Comparison of ENCODE assay signal across 1 cellular context in the genomic region with DNA sequence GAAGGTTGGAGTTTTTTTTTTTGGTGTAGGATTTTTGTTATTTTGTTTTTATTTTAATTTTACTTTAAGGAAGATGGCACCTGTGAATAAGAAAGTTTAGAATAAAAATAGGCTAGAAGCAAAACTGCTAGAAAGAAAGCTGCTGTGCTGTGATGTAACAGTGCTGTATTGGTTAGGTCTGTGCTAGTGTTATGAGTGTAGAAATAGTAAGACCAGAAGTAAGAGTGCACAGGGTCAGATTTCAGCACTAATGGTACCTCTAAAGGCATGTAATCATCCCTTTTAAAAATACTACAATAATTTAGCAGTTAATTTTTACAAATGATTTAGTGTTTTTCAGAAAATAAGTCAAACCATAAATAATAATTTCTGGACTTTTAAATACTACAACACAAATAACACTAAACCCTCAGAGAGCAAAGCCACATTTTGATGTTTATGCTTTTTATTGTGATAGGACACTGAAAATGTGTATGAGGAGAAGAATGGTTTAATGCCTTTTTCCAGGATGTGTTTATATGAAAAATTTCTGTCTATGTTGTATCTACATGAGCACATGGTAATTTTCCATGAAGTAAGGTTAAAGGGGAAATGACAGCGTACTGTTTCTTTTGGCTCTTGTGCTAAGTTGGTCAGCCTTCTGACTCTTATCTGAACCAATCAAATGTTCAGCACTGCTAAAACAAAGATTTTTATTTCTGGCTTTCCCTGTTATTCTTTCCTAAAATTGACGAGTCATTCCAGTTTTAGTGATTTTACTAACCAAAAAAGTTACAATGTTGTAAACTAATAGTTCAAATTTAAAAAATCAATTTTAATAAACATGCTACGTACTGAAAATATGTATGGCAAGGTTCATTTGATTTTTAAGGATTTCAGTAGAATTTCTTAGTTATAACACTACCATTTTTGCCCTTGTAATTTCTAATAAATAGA.
TF ChIP-seq lines count a peak whose summit lies in the region.

No MANE protein-coding gene starts in this region.

TF ChIP-seq in K562, 482 proteins besides CTCF, POLR2A, EP300 and RAD21 (continues in another document):
- no peak for TF ChIP-seq ZNF668 (CRISPR knock-in tag; IDR thresholded peaks at IDR 0.05)
- TF ChIP-seq SRSF7 (optimal IDR thresholded peaks at IDR 0.05; ENCODE audit: low read depth, low read length), result no peak
- TF ChIP-seq NUFIP1 (IDR thresholded peaks at IDR 0.05; ENCODE audit: partially characterized antibody), result no peak
- TF ChIP-seq SRSF3 (IDR thresholded peaks at IDR 0.05; ENCODE audit: insufficient read depth, low read length), result no peak
- no peak for TF ChIP-seq ZBTB17 (CRISPR knock-in tag; IDR thresholded peaks at IDR 0.05)
- TF ChIP-seq MCM7 (IDR thresholded peaks at IDR 0.05), result no peak
- TF ChIP-seq NR2C1 (IDR thresholded peaks at IDR 0.05), result peak; percentile 70
- peak; percentile 69 for TF ChIP-seq NR2C1 (tag; IDR thresholded peaks at IDR 0.05)
- no peak for TF ChIP-seq ZNF146 (CRISPR knock-in tag; IDR thresholded peaks at IDR 0.05; ENCODE audit: unreplicated experiment)
- no peak for TF ChIP-seq ILF3 (IDR thresholded peaks at IDR 0.05; ENCODE audit: borderline replicate concordance)
- TF ChIP-seq HMGXB4 (CRISPR knock-in tag; IDR thresholded peaks at IDR 0.05), result no peak
- no peak for TF ChIP-seq NFIX (CRISPR knock-in tag; IDR thresholded peaks at IDR 0.05; ENCODE audit: low read depth)
- no peak for TF ChIP-seq ZNF165 (CRISPR knock-in tag; IDR thresholded peaks at IDR 0.05; ENCODE audit: borderline replicate concordance)
- TF ChIP-seq ETS2 (tag; IDR thresholded peaks at IDR 0.05; ENCODE audit: borderline replicate concordance, poor library complexity, severe bottlenecking), result no peak
- no peak for TF ChIP-seq CREM (IDR thresholded peaks at IDR 0.05; ENCODE audit: low read depth)
- no peak for TF ChIP-seq TARDBP (IDR thresholded peaks at IDR 0.05)
- TF ChIP-seq PURB (CRISPR knock-in tag; IDR thresholded peaks at IDR 0.05; ENCODE audit: low read depth), result no peak
- TF ChIP-seq FUS (optimal IDR thresholded peaks at IDR 0.05; ENCODE audit: low read depth, low read length), result no peak
- no peak for TF ChIP-seq KLF10 (CRISPR knock-in tag; IDR thresholded peaks at IDR 0.05)
- no peak for TF ChIP-seq TCF3 (CRISPR knock-in tag; IDR thresholded peaks at IDR 0.05)
- no peak for TF ChIP-seq HBP1 (CRISPR knock-in tag; IDR thresholded peaks at IDR 0.05)
- TF ChIP-seq ID3 (CRISPR knock-in tag; IDR thresholded peaks at IDR 0.05), result no peak
- no peak for TF ChIP-seq ID3 (tag; IDR thresholded peaks at IDR 0.05)
- no peak for TF ChIP-seq ARID2 (IDR thresholded peaks at IDR 0.05)
- no peak for TF ChIP-seq FOXJ3 (CRISPR knock-in tag; IDR thresholded peaks at IDR 0.05)
- TF ChIP-seq, protein P1, sequence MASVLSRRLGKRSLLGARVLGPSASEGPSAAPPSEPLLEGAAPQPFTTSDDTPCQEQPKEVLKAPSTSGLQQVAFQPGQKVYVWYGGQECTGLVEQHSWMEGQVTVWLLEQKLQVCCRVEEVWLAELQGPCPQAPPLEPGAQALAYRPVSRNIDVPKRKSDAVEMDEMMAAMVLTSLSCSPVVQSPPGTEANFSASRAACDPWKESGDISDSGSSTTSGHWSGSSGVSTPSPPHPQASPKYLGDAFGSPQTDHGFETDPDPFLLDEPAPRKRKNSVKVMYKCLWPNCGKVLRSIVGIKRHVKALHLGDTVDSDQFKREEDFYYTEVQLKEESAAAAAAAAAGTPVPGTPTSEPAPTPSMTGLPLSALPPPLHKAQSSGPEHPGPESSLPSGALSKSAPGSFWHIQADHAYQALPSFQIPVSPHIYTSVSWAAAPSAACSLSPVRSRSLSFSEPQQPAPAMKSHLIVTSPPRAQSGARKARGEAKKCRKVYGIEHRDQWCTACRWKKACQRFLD (CRISPR knock-in tag; IDR thresholded peaks at IDR 0.05), result no peak
- no peak for TF ChIP-seq PTRF (tag; IDR thresholded peaks at IDR 0.05)
- TF ChIP-seq C11orf30 (IDR thresholded peaks at IDR 0.05; ENCODE audit: low read depth), result peak; percentile 33
- TF ChIP-seq TEAD2 (tag; IDR thresholded peaks at IDR 0.05), result no peak
- no peak for TF ChIP-seq SFPQ (IDR thresholded peaks at IDR 0.05; ENCODE audit: low read depth, low read length)
- TF ChIP-seq ATF7 (IDR thresholded peaks at IDR 0.05), result no peak
- no peak for TF ChIP-seq HMG20B (CRISPR knock-in tag; IDR thresholded peaks at IDR 0.05)
- 0 out of 2 replicates have a peak, but pooled peaks have one; percentile 72 for TF ChIP-seq NFATC3 (IDR thresholded peaks at IDR 0.05)
- peak; percentile 4 for TF ChIP-seq TAF9B (IDR thresholded peaks at IDR 0.05; ENCODE audit: partially characterized antibody)
- no peak for TF ChIP-seq HDAC6 (IDR thresholded peaks at IDR 0.05; ENCODE audit: low read depth, low read length)
- TF ChIP-seq FOXP1 (CRISPR knock-in tag; IDR thresholded peaks at IDR 0.05), result no peak
- no peak for TF ChIP-seq POU5F1 (IDR thresholded peaks at IDR 0.05; ENCODE audit: borderline replicate concordance, low read depth, low read length, partially characterized antibody)
- no peak for TF ChIP-seq NR4A1 (CRISPR knock-in tag; IDR thresholded peaks at IDR 0.05)
- no peak for TF ChIP-seq NR4A1 (tag; IDR thresholded peaks at IDR 0.05)
- TF ChIP-seq KAT7 (CRISPR knock-in tag; IDR thresholded peaks at IDR 0.05; ENCODE audit: borderline replicate concordance), result no peak
- TF ChIP-seq ZNF592 (IDR thresholded peaks at IDR 0.05), result peak; percentile 89
- TF ChIP-seq GABPA (tag; conservative IDR thresholded peaks at IDR 0.05; ENCODE audit: low read depth), result 0 out of 2 replicates have a peak, but pooled peaks have one; percentile 19
- TF ChIP-seq DDX20 (tag; IDR thresholded peaks at IDR 0.05; ENCODE audit: low read depth), result no peak
- TF ChIP-seq, protein P2, sequence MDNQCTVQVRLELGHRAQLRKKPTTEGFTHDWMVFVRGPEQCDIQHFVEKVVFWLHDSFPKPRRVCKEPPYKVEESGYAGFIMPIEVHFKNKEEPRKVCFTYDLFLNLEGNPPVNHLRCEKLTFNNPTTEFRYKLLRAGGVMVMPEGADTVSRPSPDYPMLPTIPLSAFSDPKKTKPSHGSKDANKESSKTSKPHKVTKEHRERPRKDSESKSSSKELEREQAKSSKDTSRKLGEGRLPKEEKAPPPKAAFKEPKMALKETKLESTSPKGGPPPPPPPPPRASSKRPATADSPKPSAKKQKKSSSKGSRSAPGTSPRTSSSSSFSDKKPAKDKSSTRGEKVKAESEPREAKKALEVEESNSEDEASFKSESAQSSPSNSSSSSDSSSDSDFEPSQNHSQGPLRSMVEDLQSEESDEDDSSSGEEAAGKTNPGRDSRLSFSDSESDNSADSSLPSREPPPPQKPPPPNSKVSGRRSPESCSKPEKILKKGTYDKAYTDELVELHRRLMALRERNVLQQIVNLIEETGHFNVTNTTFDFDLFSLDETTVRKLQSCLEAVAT (IDR thresholded peaks at IDR 0.05), result no peak
- TF ChIP-seq ZC3H8 (IDR thresholded peaks at IDR 0.05), result no peak
- TF ChIP-seq SMARCA4 (IDR thresholded peaks at IDR 0.05), result peak; percentile 38; the same call in 1 of the 2 replicates
- TF ChIP-seq ZNF384 (IDR thresholded peaks at IDR 0.05; ENCODE audit: low read depth, low read length), result no peak
- TF ChIP-seq, protein P3, sequence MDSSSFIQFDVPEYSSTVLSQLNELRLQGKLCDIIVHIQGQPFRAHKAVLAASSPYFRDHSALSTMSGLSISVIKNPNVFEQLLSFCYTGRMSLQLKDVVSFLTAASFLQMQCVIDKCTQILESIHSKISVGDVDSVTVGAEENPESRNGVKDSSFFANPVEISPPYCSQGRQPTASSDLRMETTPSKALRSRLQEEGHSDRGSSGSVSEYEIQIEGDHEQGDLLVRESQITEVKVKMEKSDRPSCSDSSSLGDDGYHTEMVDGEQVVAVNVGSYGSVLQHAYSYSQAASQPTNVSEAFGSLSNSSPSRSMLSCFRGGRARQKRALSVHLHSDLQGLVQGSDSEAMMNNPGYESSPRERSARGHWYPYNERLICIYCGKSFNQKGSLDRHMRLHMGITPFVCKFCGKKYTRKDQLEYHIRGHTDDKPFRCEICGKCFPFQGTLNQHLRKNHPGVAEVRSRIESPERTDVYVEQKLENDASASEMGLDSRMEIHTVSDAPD (CRISPR knock-in tag; IDR thresholded peaks at IDR 0.05), result no peak
- TF ChIP-seq CREB3 (tag; conservative IDR thresholded peaks at IDR 0.05; ENCODE audit: low read depth), result no peak
- TF ChIP-seq PKNOX1 (IDR thresholded peaks at IDR 0.05), result peak; percentile 32; the same call in 1 of the 2 replicates
